Comparison of ENCODE assay signal across 8 cellular contexts in the genomic region with DNA sequence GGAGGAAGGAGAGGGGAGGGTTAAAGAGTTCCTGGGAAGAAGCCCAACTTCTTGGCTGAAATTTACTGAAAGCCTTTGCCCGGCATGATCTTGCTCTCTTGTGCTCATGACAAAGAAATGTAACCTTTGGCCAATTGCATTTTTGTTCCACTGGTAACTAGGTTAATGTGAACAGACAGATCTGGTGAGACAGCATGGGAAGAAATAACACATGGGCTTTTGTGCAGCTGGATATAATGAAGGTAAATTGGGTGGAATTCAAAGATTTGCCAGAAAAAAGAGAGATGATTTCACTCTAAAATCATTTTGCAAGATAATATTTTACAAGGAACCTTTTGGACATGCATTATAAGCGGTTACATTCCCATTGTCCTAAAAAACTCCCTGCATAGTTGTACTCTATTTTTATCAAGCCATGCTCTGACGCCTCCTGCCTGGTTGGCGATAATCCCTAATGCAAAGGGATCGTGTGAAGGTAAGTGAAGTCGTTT.
A peak's percentile ranks its signal among the peaks of the same experiment; 100 is the strongest.
DNase-seq lines count a peak whose midpoint lies in the region; ATAC-seq, FAIRE-seq and TF ChIP-seq lines count a peak whose summit lies in the region.

No MANE protein-coding gene starts in this region.

- intact Hi-C loops in esophagus muscularis mucosa (cut with DNase I), result no loop called here

- H3K36me3 ChIP-seq in esophagus muscularis mucosa, result no peaks in the 10 kb centered on the region
- H3K36me3 ChIP-seq in muscle layer of duodenum (ENCODE audit: control insufficient read depth in 1 of 2, insufficient read depth in 2 of 2, low read length in 2 of 2), result no peaks in the 10 kb centered on the region

- DNase-seq in A549 (ENCODE audit: low read depth in 1 of 2, low spot score in 1 of 2) (peak in 1 of 2 experiments; percentile 66), NCI-H1048 (lab: John Stamatoyannopoulos, UW) (peak; percentile 35), esophagus muscularis mucosa (ENCODE audit: extremely low spot score) (no peak), NCI-H82 treated with DMSO at 0.1 percent for 48 hours (lab: John Stamatoyannopoulos, UW; ENCODE audit: unreplicated experiment) (no peak)
- no peak for DNase-seq in activated T-cell treated with anti-CD3 and anti-CD28 coated beads, Interleukin-2, amount 50 U/mL, for 72 hours

- ATAC-seq in A549 (peak; percentile 60 to 81), HG02798 (IDR thresholded peaks at IDR 0.05; ENCODE audit: poor library complexity, unreplicated experiment) (no peak), HG02759 (IDR thresholded peaks at IDR 0.05; ENCODE audit: unreplicated experiment) (no peak)
- no peak for ATAC-seq in activated T-cell treated with anti-CD3 and anti-CD28 coated beads, Interleukin-2, amount 50 U/mL, for 72 hours (replicated peaks in 1 of 2)

- H3K4me1 Mint-ChIP-seq in activated T-cell treated with anti-CD3 and anti-CD28 coated beads, Interleukin-2, amount 50 U/mL, for 72 hours (ENCODE audit: low read depth), result no peaks in the 10 kb centered on the region

- no peak overlapping the region for H3K27ac Mint-ChIP-seq in activated T-cell treated with anti-CD3 and anti-CD28 coated beads, Interleukin-2, amount 50 U/mL, for 72 hours

- no peaks in the 10 kb centered on the region for H3K27me3 Mint-ChIP-seq in activated T-cell treated with anti-CD3 and anti-CD28 coated beads, Interleukin-2, amount 50 U/mL, for 72 hours (ENCODE audit: low read depth)

- H3K27me3 ChIP-seq in esophagus muscularis mucosa (no peaks in the 10 kb centered on the region), muscle layer of duodenum (ENCODE audit: low read depth, low read length) (no peaks in the 10 kb centered on the region)

- CTCF ChIA-PET in A549 (lab: Yijun Ruan, JAX), result interaction anchor here (2.3 kb wide), 1 partner anchor 17 kb away, joined by 13 read pairs; no protein-coding TSS in a partner anchor

- POLR2A ChIA-PET in A549 (lab: Yijun Ruan, JAX), result no interaction called here

- TF ChIP-seq RAD21 in A549 (conservative IDR thresholded peaks at IDR 0.05 in 1 of 2, IDR thresholded peaks at IDR 0.05 in 1 of 2), result no peak

- no peak overlapping the region for H3K4me3 Mint-ChIP-seq in activated T-cell treated with anti-CD3 and anti-CD28 coated beads, Interleukin-2, amount 50 U/mL, for 72 hours

- H3K36me3 Mint-ChIP-seq in activated T-cell treated with anti-CD3 and anti-CD28 coated beads, Interleukin-2, amount 50 U/mL, for 72 hours (ENCODE audit: insufficient read depth in 2 of 2), result no peaks in the 10 kb centered on the region

- H3K4me3 ChIP-seq in A549 (peak overlapping the region; percentile 27; the same call in 1 of the 3 replicates), esophagus muscularis mucosa (peak overlapping the region in 3 of 4 donors; percentile 24 to 34 (median 32)), muscle layer of duodenum (ENCODE audit: low read depth in 1 of 2, low read length in 2 of 2) (peak overlapping the region; percentile 21 to 22)

- H3K4me1 ChIP-seq in A549, result peaks cover 47% of the 10 kb centered on the region
- H3K4me1 ChIP-seq in esophagus muscularis mucosa, result peaks cover 20 to 48% (median 43%) of the 10 kb centered on the region in 4 donors
- H3K4me1 ChIP-seq in muscle layer of duodenum (ENCODE audit: control insufficient read depth in 1 of 2, insufficient read depth in 2 of 2, low read length in 2 of 2), result peaks cover 0 to 9% of the 10 kb centered on the region in 2 donors

- no peaks in the 10 kb centered on the region for H3K9me3 ChIP-seq in A549
- no peaks in the 10 kb centered on the region for H3K9me3 ChIP-seq in esophagus muscularis mucosa
- no peaks in the 10 kb centered on the region for H3K9me3 ChIP-seq in muscle layer of duodenum (ENCODE audit: control insufficient read depth in 1 of 2, low read length in 2 of 2)

- TF ChIP-seq CTCF in A549 (IDR thresholded peaks at IDR 0.05) (no peak), esophagus muscularis mucosa (IDR thresholded peaks at IDR 0.05) (no peak)

- TF ChIP-seq EP300 in A549 (IDR thresholded peaks at IDR 0.05) (no peak), esophagus muscularis mucosa (IDR thresholded peaks at IDR 0.05) (no peak)

- 8% methylated on average over 6 of the region's 6 CpGs for WGBS in A549 (ENCODE audit: missing lambda C conversion rate)
- WGBS in esophagus muscularis mucosa, result 25% methylated on average over 6 of the region's 6 CpGs

- H3K27ac ChIP-seq in A549 (peak overlapping the region; percentile 79 to 95), esophagus muscularis mucosa (replicated peaks in 1 of 4) (peak overlapping the region; percentile 58 to 78 (median 63)), muscle layer of duodenum (ENCODE audit: low read length) (no peak overlapping the region)

- FAIRE-seq in A549 (lab: Jason Lieb, UNC), result no peak

- H3K4me2 ChIP-seq in A549, result peak overlapping the region; percentile 74

- TF ChIP-seq POLR2A in A549 (IDR thresholded peaks at IDR 0.05; ENCODE audit: low read length) (no peak), esophagus muscularis mucosa (IDR thresholded peaks at IDR 0.05; ENCODE audit: low read depth) (no peak)

- H3K9me3 Mint-ChIP-seq in activated T-cell treated with anti-CD3 and anti-CD28 coated beads, Interleukin-2, amount 50 U/mL, for 72 hours, result no peaks in the 10 kb centered on the region

TF ChIP-seq in A549, 52 proteins besides CTCF, POLR2A, EP300 and RAD21:
- TF ChIP-seq JUN (IDR thresholded peaks at IDR 0.05) (no peak; a peak in 1 of 5 replicates), FOSL2 (IDR thresholded peaks at IDR 0.05) (no peak), FOSL2 (CRISPR knock-in tag; IDR thresholded peaks at IDR 0.05) (peak; percentile 27; the same call in 1 of the 2 replicates), TP53 (CRISPR knock-in tag; IDR thresholded peaks at IDR 0.05) (no peak)
- TF ChIP-seq, protein P1, sequence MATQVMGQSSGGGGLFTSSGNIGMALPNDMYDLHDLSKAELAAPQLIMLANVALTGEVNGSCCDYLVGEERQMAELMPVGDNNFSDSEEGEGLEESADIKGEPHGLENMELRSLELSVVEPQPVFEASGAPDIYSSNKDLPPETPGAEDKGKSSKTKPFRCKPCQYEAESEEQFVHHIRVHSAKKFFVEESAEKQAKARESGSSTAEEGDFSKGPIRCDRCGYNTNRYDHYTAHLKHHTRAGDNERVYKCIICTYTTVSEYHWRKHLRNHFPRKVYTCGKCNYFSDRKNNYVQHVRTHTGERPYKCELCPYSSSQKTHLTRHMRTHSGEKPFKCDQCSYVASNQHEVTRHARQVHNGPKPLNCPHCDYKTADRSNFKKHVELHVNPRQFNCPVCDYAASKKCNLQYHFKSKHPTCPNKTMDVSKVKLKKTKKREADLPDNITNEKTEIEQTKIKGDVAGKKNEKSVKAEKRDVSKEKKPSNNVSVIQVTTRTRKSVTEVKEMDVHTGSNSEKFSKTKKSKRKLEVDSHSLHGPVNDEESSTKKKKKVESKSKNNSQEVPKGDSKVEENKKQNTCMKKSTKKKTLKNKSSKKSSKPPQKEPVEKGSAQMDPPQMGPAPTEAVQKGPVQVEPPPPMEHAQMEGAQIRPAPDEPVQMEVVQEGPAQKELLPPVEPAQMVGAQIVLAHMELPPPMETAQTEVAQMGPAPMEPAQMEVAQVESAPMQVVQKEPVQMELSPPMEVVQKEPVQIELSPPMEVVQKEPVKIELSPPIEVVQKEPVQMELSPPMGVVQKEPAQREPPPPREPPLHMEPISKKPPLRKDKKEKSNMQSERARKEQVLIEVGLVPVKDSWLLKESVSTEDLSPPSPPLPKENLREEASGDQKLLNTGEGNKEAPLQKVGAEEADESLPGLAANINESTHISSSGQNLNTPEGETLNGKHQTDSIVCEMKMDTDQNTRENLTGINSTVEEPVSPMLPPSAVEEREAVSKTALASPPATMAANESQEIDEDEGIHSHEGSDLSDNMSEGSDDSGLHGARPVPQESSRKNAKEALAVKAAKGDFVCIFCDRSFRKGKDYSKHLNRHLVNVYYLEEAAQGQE (IDR thresholded peaks at IDR 0.05), result no peak
- TF ChIP-seq, protein P2, sequence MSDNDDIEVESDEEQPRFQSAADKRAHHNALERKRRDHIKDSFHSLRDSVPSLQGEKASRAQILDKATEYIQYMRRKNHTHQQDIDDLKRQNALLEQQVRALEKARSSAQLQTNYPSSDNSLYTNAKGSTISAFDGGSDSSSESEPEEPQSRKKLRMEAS (IDR thresholded peaks at IDR 0.05), result peak; percentile 55

Comparison
In these comparisons a context has a peak if more than half of its experiments do, and no peak if none do; other contexts are left out.
1. ATAC-seq: peak in A549 (2 of 2); none in HG02798 (single experiment), activated T-cell treated with anti-CD3 and anti-CD28 coated beads, Interleukin-2, amount 50 U/mL, for 72 hours (0 of 2) and HG02759 (single experiment).
2. Peak in every context shown above with its lines, with median percentiles within 50 percentile points of each other: H3K4me3 ChIP-seq.